Comparison of ENCODE assay signal across 8 cellular contexts in genomic region chr4:128809477-128810330, GRCh38.
A peak's percentile ranks its signal among the peaks of the same experiment; 100 is the strongest.
DNase-seq lines count a peak whose midpoint lies in the region; ATAC-seq lines count a peak whose summit lies in the region.

JADE1 (plus strand) TSS chr4:128809700; CDS start chr4:128831759, 22,059 bp downstream.

- ATAC-seq in GM19468 (IDR thresholded peaks at IDR 0.05; ENCODE audit: extremely low read depth, unreplicated experiment) = peak; percentile 32

- DNase-seq in COLO829 (ENCODE audit: low spot score) (peak; percentile 91), HS-5 (ENCODE audit: low read depth) (peak; percentile 88), NK-92 (lab: John Stamatoyannopoulos, UW; ENCODE audit: unreplicated experiment) (peak; percentile 42), medulla oblongata (ENCODE audit: extremely low spot score) (peak; percentile 96)
- peak; percentile 95 for DNase-seq in activated CD8-positive, alpha-beta memory T cell treated with anti-CD3 and anti-CD28 coated beads for 24 hours
- peak; percentile 80 for DNase-seq in effector CD8-positive, alpha-beta T cell (lab: John Stamatoyannopoulos, UW)
- DNase-seq in stimulated activated CD8-positive, alpha-beta memory T cell treated with anti-CD3 and anti-CD28 coated beads, Interleukin-12 subunit alpha, Interleukin-12 subunit beta, amount 100 ng/mL, for 1 hour (ENCODE audit: low read depth) = peak; percentile 85

Comparison
In these comparisons a context has a peak if more than half of its experiments do, and no peak if none do; other contexts are left out.
1. Peak in every context shown above with its lines: DNase-seq and ATAC-seq.
2. DNase-seq: peak in every context shown above with its lines; median percentile 96 in medulla oblongata; 95 in activated CD8-positive, alpha-beta memory T cell treated with anti-CD3 and anti-CD28 coated beads for 24 hours; 91 in COLO829; 88 in HS-5; 85 in stimulated activated CD8-positive, alpha-beta memory T cell treated with anti-CD3 and anti-CD28 coated beads, Interleukin-12 subunit alpha, Interleukin-12 subunit beta, amount 100 ng/mL, for 1 hour; 80 in effector CD8-positive, alpha-beta T cell; 42 in NK-92.